In the genomic region with DNA sequence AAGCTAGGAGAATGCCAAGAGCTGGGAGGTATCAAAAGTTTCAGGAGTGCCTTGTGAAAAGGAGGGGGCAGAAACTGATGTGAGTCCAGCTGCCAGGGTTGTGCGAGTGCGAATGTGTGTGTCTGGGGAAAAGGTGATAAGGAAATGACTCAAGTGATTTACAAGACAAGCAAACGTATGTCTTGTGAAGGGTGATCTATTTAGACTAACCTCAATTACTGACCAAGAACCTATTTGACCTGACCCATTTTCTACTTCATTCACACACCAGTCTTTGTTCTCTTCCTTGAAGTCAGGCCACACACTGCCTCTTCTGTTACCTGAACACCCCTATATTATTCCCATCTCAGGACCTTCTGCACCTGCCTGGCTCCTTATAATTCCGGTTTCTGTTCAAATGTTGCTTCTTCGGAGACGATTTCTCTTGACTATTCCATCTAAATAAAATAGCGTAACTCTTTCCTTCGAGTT, we compare ENCODE assay signal across 8 cellular contexts. TPM values are rescaled to one million over a fixed set of nuclear protein-coding genes. Genes with fewer than 3 reads are reported as not detected.
A peak's percentile ranks its signal among the peaks of the same experiment; 100 is the strongest.
DNase-seq lines count a peak whose midpoint lies in the region; ATAC-seq and TF ChIP-seq lines count a peak whose summit lies in the region.

No MANE protein-coding gene starts in this region.

- H2AFZ ChIP-seq in GM23338: no peak overlapping the region

- H3K4me3 ChIP-seq in AG10803 (ENCODE audit: low read length) (peak overlapping the region; percentile 89), GM23338 (peak overlapping the region; percentile 91), gastroesophageal sphincter (peak overlapping the region; percentile 81 to 85), sigmoid colon (peak overlapping the region; percentile 83 to 87 (median 86))

- POLR2A ChIA-PET in WTC11 (lab: Charles Lee): interaction anchor here (0.7 to 1.4 kb wide), 3 partner anchors 19 to 87 kb away, joined by 3 to 5 read pairs (median 3); a partner anchor contains a TSS

- H3K27me3 ChIP-seq in GM23338 (ENCODE audit: insufficient read depth) (no peaks in the 10 kb centered on the region), gastroesophageal sphincter (no peaks in the 10 kb centered on the region), sigmoid colon (no peaks in the 10 kb centered on the region)

- H3K4me1 ChIP-seq in GM23338 (ENCODE audit: insufficient read depth) (peaks cover 30% of the 10 kb centered on the region), gastroesophageal sphincter (peaks cover 10 to 63% (median 25%) of the 10 kb centered on the region in 3 donors), sigmoid colon (peaks cover 0 to 54% (median 38%) of the 10 kb centered on the region in 4 donors)

- H3K79me2 ChIP-seq in GM23338 (replicated peaks; ENCODE audit: insufficient read depth): peaks cover 54% of the 10 kb centered on the region

- H3F3A ChIP-seq in GM23338 (replicated peaks; ENCODE audit: low read depth): no peaks in the 10 kb centered on the region

- CTCF ChIA-PET in WTC11 (lab: Charles Lee): interaction anchor here (0.7 to 2.1 kb wide), 6 partner anchors 35 to 138 kb away, joined by 3 to 13 read pairs (median 4); a partner anchor contains a TSS

- H3K4me3 Mint-ChIP-seq in GM23338 (peak overlapping the region; percentile 94), WTC11 (peak overlapping the region; percentile 93)

- H3K9me2 ChIP-seq in GM23338 (ENCODE audit: insufficient read depth): no peaks in the 10 kb centered on the region

- no peak for ATAC-seq in GM23338
- ATAC-seq in WTC11: no peak
- ATAC-seq in gastroesophageal sphincter: no peak
- ATAC-seq in GM19328 (IDR thresholded peaks at IDR 0.05; ENCODE audit: unreplicated experiment): no peak
- no peak for ATAC-seq in GM19035 (IDR thresholded peaks at IDR 0.05; ENCODE audit: unreplicated experiment)

- DNase-seq in AG10803 (ENCODE audit: low read depth) (no peak), GM23338 (ENCODE audit: low spot score) (no peak), WTC11 (ENCODE audit: low spot score) (no peak), sigmoid colon (no peak), globus pallidus (ENCODE audit: low spot score) (no peak)

- 1 to 10% methylated on average over 8 of the region's 8 CpGs for WGBS in gastroesophageal sphincter (ENCODE audit: low coverage in 1 of 2), 2 donors
- WGBS in sigmoid colon, 2 donors: 2 to 5% methylated on average over 8 of the region's 8 CpGs

- H3K9me3 ChIP-seq in gastroesophageal sphincter: no peaks in the 10 kb centered on the region
- no peaks in the 10 kb centered on the region for H3K9me3 ChIP-seq in sigmoid colon

- no peak for TF ChIP-seq EP300 in gastroesophageal sphincter (IDR thresholded peaks at IDR 0.05)
- no peak for TF ChIP-seq EP300 in sigmoid colon (IDR thresholded peaks at IDR 0.05)

- no peak for TF ChIP-seq POLR2A in gastroesophageal sphincter (IDR thresholded peaks at IDR 0.05)
- TF ChIP-seq POLR2A in sigmoid colon (IDR thresholded peaks at IDR 0.05): no peak

- H3K4me2 ChIP-seq in GM23338: peak overlapping the region; percentile 94

- TF ChIP-seq CTCF in AG10803 (conservative IDR thresholded peaks at IDR 0.05; ENCODE audit: low read length) (no peak), GM23338 (conservative IDR thresholded peaks at IDR 0.05; ENCODE audit: low read depth in 2 of 2) (no peak), WTC11 (IDR thresholded peaks at IDR 0.05) (no peak), gastroesophageal sphincter (IDR thresholded peaks at IDR 0.05) (no peak), sigmoid colon (IDR thresholded peaks at IDR 0.05) (no peak)

- H3K27ac Mint-ChIP-seq in GM23338 (peak overlapping the region; percentile 85; the same call in 1 of the 2 replicates), WTC11 (peak overlapping the region; percentile 54)

- H3K36me3 ChIP-seq in GM23338 (ENCODE audit: insufficient read depth) (peaks cover 10% of the 10 kb centered on the region; the same call in 1 of the 2 replicates), gastroesophageal sphincter (peaks cover 6 to 13% of the 10 kb centered on the region in 2 donors), sigmoid colon (peaks cover 0 to 12% (median 0%) of the 10 kb centered on the region in 4 donors)

- H3K4me1 Mint-ChIP-seq in GM23338 (peaks cover 31% of the 10 kb centered on the region), WTC11 (peaks cover 43% of the 10 kb centered on the region)

- peaks cover 3% of the 10 kb centered on the region for H3K27me3 Mint-ChIP-seq in GM23338 (ENCODE audit: insufficient read depth, low read depth, poor library complexity)
- H3K27me3 Mint-ChIP-seq in WTC11 (ENCODE audit: low read depth): no peaks in the 10 kb centered on the region

- H4K20me1 ChIP-seq in GM23338 (replicated peaks; ENCODE audit: insufficient read depth): peaks cover 18% of the 10 kb centered on the region

- H3K36me3 Mint-ChIP-seq in GM23338 (ENCODE audit: low read depth): peaks cover 14% of the 10 kb centered on the region
- peaks cover 19% of the 10 kb centered on the region for H3K36me3 Mint-ChIP-seq in WTC11

- intact Hi-C loops in sigmoid colon (cut with DNase I): loop anchor here (5.0 to 10.0 kb wide), 4 partner anchors 194 to 719 kb away; a partner anchor contains a TSS

- H3K27ac ChIP-seq in GM23338 (ENCODE audit: low read depth) (peak overlapping the region; percentile 33; the same call in 1 of the 2 replicates), gastroesophageal sphincter (peak overlapping the region; percentile 84 to 94 (median 88)), sigmoid colon (peak overlapping the region; percentile 93 to 98 (median 96))

- H3K9me3 Mint-ChIP-seq in GM23338: no peaks in the 10 kb centered on the region
- H3K9me3 Mint-ChIP-seq in WTC11: no peaks in the 10 kb centered on the region

TF ChIP-seq in WTC11, 78 proteins besides CTCF, POLR2A, EP300 and RAD21 (continues in another document):
- TF ChIP-seq ZNF396 (CRISPR knock-in tag; IDR thresholded peaks at IDR 0.05; ENCODE audit: borderline replicate concordance) (no peak), FOXK1 (CRISPR knock-in tag; IDR thresholded peaks at IDR 0.05) (no peak), ESRRA (CRISPR knock-in tag; IDR thresholded peaks at IDR 0.05; ENCODE audit: borderline replicate concordance) (no peak), CREM (CRISPR knock-in tag; IDR thresholded peaks at IDR 0.05) (no peak), RORB (CRISPR knock-in tag; IDR thresholded peaks at IDR 0.05) (no peak), ETV6 (CRISPR knock-in tag; IDR thresholded peaks at IDR 0.05) (no peak), FOXJ3 (CRISPR knock-in tag; IDR thresholded peaks at IDR 0.05; ENCODE audit: borderline replicate concordance) (no peak), NFATC4 (CRISPR knock-in tag; IDR thresholded peaks at IDR 0.05) (no peak), TEAD4 (CRISPR knock-in tag; IDR thresholded peaks at IDR 0.05) (no peak), JUN (CRISPR knock-in tag; IDR thresholded peaks at IDR 0.05) (no peak), CREB1 (CRISPR knock-in tag; IDR thresholded peaks at IDR 0.05) (no peak)
- TF ChIP-seq, protein P1, sequence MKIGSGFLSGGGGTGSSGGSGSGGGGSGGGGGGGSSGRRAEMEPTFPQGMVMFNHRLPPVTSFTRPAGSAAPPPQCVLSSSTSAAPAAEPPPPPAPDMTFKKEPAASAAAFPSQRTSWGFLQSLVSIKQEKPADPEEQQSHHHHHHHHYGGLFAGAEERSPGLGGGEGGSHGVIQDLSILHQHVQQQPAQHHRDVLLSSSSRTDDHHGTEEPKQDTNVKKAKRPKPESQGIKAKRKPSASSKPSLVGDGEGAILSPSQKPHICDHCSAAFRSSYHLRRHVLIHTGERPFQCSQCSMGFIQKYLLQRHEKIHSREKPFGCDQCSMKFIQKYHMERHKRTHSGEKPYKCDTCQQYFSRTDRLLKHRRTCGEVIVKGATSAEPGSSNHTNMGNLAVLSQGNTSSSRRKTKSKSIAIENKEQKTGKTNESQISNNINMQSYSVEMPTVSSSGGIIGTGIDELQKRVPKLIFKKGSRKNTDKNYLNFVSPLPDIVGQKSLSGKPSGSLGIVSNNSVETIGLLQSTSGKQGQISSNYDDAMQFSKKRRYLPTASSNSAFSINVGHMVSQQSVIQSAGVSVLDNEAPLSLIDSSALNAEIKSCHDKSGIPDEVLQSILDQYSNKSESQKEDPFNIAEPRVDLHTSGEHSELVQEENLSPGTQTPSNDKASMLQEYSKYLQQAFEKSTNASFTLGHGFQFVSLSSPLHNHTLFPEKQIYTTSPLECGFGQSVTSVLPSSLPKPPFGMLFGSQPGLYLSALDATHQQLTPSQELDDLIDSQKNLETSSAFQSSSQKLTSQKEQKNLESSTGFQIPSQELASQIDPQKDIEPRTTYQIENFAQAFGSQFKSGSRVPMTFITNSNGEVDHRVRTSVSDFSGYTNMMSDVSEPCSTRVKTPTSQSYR (CRISPR knock-in tag; IDR thresholded peaks at IDR 0.05): no peak
- TF ChIP-seq, protein P2, sequence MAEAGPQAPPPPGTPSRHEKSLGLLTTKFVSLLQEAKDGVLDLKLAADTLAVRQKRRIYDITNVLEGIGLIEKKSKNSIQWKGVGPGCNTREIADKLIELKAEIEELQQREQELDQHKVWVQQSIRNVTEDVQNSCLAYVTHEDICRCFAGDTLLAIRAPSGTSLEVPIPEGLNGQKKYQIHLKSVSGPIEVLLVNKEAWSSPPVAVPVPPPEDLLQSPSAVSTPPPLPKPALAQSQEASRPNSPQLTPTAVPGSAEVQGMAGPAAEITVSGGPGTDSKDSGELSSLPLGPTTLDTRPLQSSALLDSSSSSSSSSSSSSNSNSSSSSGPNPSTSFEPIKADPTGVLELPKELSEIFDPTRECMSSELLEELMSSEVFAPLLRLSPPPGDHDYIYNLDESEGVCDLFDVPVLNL (CRISPR knock-in tag; IDR thresholded peaks at IDR 0.05; ENCODE audit: borderline replicate concordance, low read depth): no peak

RNA-seq across cellular contexts. Expression of a gene that starts 1.0 kb away (rescaled TPM):
- 60.1 and 69.3 TPM in 2 replicates for total RNA-seq in GM23338 (2014; rRNA removed; shearing (Covaris generic))
- polyA plus RNA-seq in GM23338 (2016; fragmentation: Nextera tagmentation; extraction: Ambion mirVana) (30.0 and 30.8 TPM in 2 replicates), sigmoid colon (10 to 100 TPM; 56.6 to 86.5 (median 78.1) TPM)
- total RNA-seq in WTC11 (2021) (58.3 to 65.7 TPM (median 60.6 TPM) in 3 replicates), gastroesophageal sphincter (100 to 1,000 TPM in 2 of 4 donors, 10 to 100 TPM in 2; 80.9 to 143 (median 108) TPM), sigmoid colon (100 to 1,000 TPM in 2 of 4 donors, 10 to 100 TPM in 2; 78.5 to 107 (median 103) TPM)

RNA-seq across cellular contexts. Expression of a gene that starts 2.8 kb away (rescaled TPM):
- total RNA-seq in GM23338 (2014; rRNA removed; shearing (Covaris generic)): 20.9 and 25.4 TPM in 2 replicates
- polyA plus RNA-seq in GM23338 (2016; fragmentation: Nextera tagmentation; extraction: Ambion mirVana): 8.3 and 10.7 TPM in 2 replicates
- total RNA-seq in WTC11 (2021): 17.9 to 23.9 TPM (median 19.5 TPM) in 3 replicates
- 10 to 100 TPM; 15.9 to 19.1 (median 17.5) TPM for total RNA-seq in gastroesophageal sphincter
- 10 to 100 TPM; 13.3 to 20.7 (median 19.4) TPM for total RNA-seq in sigmoid colon
- 1 to 10 TPM; 2.4 to 6.9 (median 3.5) TPM for polyA plus RNA-seq in sigmoid colon

RNA-seq across cellular contexts. Expression of a gene that starts 34.6 kb away (rescaled TPM):
- 54.6 and 61.3 TPM in 2 replicates for total RNA-seq in GM23338 (2014; rRNA removed; shearing (Covaris generic))
- polyA plus RNA-seq in GM23338 (2016; fragmentation: Nextera tagmentation; extraction: Ambion mirVana) (48.0 and 49.7 TPM in 2 replicates), sigmoid colon (10 to 100 TPM; 21.6 to 41.8 (median 29.6) TPM)
- total RNA-seq in WTC11 (2021) (59.7 to 71.7 TPM (median 65.5 TPM) in 3 replicates), gastroesophageal sphincter (10 to 100 TPM; 39.0 to 59.6 (median 46.9) TPM), sigmoid colon (10 to 100 TPM; 34.6 to 53.7 (median 47.8) TPM)

Comparison
In these comparisons a context has a peak if more than half of its experiments do, and no peak if none do; other contexts are left out.
1. H3K27ac ChIP-seq: peak in every context shown above with its lines; median percentile 96 in sigmoid colon; 88 in gastroesophageal sphincter; 33 in GM23338.